In genomic region chr2:197672494-197672893, GRCh38 we compare ENCODE assay signal across 16 cellular contexts.
"Had no signal": no experiment of that assay in that cellular context is flagged by ENCODE, and none has a peak within 500 bp of the region (broad histone marks: within the 10 kb centered on the region; RNA-seq: fewer than 3 reads in every experiment).

No MANE protein-coding gene starts in this region.

- H3K9me3 ChIP-seq: testis, upper lobe of right lung had no signal

- DNase-seq: activated CD4-positive, alpha-beta T cell treated with anti-CD3 and anti-CD28 coated beads, Interleukin-2, amount 50 U/mL, for 1 hour; activated CD8-positive, alpha-beta memory T cell treated with anti-CD3 and anti-CD28 coated beads for 24 hours; activated naive CD4-positive, alpha-beta T cell treated with Interleukin-2 at 50 U/mL for 16 hours; cortex of kidney; effector CD8-positive, alpha-beta T cell; foreskin melanocyte; immature natural killer cell; left colon; T-helper 1 cell; T1000; testis; upper lobe of right lung had no signal

- H3K27ac Mint-ChIP-seq: stimulated activated naive CD8-positive, alpha-beta T cell treated with anti-CD3 and anti-CD28 coated beads, Interleukin-15, Interleukin-2, amounts not matched to agents 100 ng/mL and 50 ng/mL, for 24 hours had no signal

- H3K4me1 Mint-ChIP-seq: immature natural killer cell had no signal

- H3K27me3 ChIP-seq: cardiac muscle cell, testis, upper lobe of right lung had no signal

- H3K4me3 ChIP-seq: cardiac muscle cell, testis had no signal

- ATAC-seq: activated CD4-positive, CD25-positive, alpha-beta regulatory T cell treated with anti-CD3 and anti-CD28 coated beads, Interleukin-2, amount 50 U/mL, for 24 hours; left colon; upper lobe of right lung had no signal

- H3K27me3 Mint-ChIP-seq: progenitor cell of endocrine pancreas had no signal

- H3K4me1 ChIP-seq: testis had no signal

- H3K4me3 Mint-ChIP-seq: immature natural killer cell; stimulated activated naive CD8-positive, alpha-beta T cell treated with anti-CD3 and anti-CD28 coated beads, Interleukin-15, Interleukin-2, amounts not matched to agents 100 ng/mL and 50 ng/mL, for 24 hours had no signal

- H3K27ac ChIP-seq: cardiac muscle cell, testis, upper lobe of right lung had no signal

- H3K36me3 ChIP-seq: cardiac muscle cell, upper lobe of right lung had no signal
